ENCODE assay signal across 15 cellular contexts in genomic region chr17:49998836-49999511, GRCh38. TPM values are rescaled to one million over a fixed set of nuclear protein-coding genes. Genes with fewer than 3 reads are reported as not detected.
DNase-seq lines count a peak whose midpoint lies in the region; ATAC-seq and TF ChIP-seq lines count a peak whose summit lies in the region.
"Had no signal": no experiment of that assay in that cellular context is flagged by ENCODE, and none has a peak within 500 bp of the region (broad histone marks: within the 10 kb centered on the region; RNA-seq: fewer than 3 reads in every experiment).

No MANE protein-coding gene starts in this region.

- no peak for ATAC-seq in activated T-cell treated with anti-CD3 and anti-CD28 coated beads, Interleukin-2, amount 50 U/mL, for 72 hours (replicated peaks in 1 of 2)
- no peak for ATAC-seq in PC-3
- ATAC-seq in upper lobe of right lung, result no peak

- no peak for DNase-seq in activated T-cell treated with anti-CD3 and anti-CD28 coated beads, Interleukin-2, amount 50 U/mL, for 72 hours
- no peak for DNase-seq in activated T-cell treated with anti-CD3 and anti-CD28 coated beads, Interleukin-2, amount 50 U/mL, for 24 hours
- no peak for DNase-seq in PC-3
- peak; percentile 25 for DNase-seq in upper lobe of right lung
- DNase-seq in cortex of kidney (lab: John Stamatoyannopoulos, UW), result no peak
- no peak for DNase-seq in NCI-H1417 treated with DMSO at 0.1 percent for 48 hours (lab: John Stamatoyannopoulos, UW)
- no peak for DNase-seq in AG20443 (ENCODE audit: low spot score)

- peaks cover 4 to 5% of the 10 kb centered on the region in 2 donors for H3K36me3 Mint-ChIP-seq in activated T-cell treated with anti-CD3 and anti-CD28 coated beads, Interleukin-2, amount 50 U/mL, for 72 hours (ENCODE audit: insufficient read depth in 2 of 2)
- no peaks in the 10 kb centered on the region for H3K36me3 Mint-ChIP-seq in activated T-cell treated with anti-CD3 and anti-CD28 coated beads, Interleukin-2, amount 50 U/mL, for 24 hours (ENCODE audit: low read depth)
- H3K36me3 Mint-ChIP-seq: natural killer cell treated with Interleukin-12 subunit alpha and Interleukin-12 subunit beta and Interleukin-15 and Interleukin-18, amount 100 ng/mL, for 72 hours had no signal

- no peak overlapping the region for H3K9ac ChIP-seq in PC-3 (ENCODE audit: low read length)
- H3K9ac ChIP-seq in iPS-15b (ENCODE audit: low read depth, low read length), result no peak overlapping the region

- H3K9me3 ChIP-seq in PC-3 (ENCODE audit: low read length) (no peaks in the 10 kb centered on the region), iPS-15b (ENCODE audit: control insufficient read depth, insufficient read depth, low read length) (no peaks in the 10 kb centered on the region), upper lobe of right lung (no peaks in the 10 kb centered on the region)
- H3K9me3 ChIP-seq: SJCRH30, spleen had no signal

- POLR2A ChIA-PET in PC-3 (lab: Charles Lee; ENCODE audit: unreplicated experiment), result no interaction called here

- peaks cover 77% of the 10 kb centered on the region for H3K27me3 Mint-ChIP-seq in activated T-cell treated with anti-CD3 and anti-CD28 coated beads, Interleukin-2, amount 50 U/mL, for 72 hours (ENCODE audit: low read depth)
- peaks cover 81% of the 10 kb centered on the region for H3K27me3 Mint-ChIP-seq in activated T-cell treated with anti-CD3 and anti-CD28 coated beads, Interleukin-2, amount 50 U/mL, for 24 hours

- no peaks in the 10 kb centered on the region for H3K36me3 ChIP-seq in PC-3 (ENCODE audit: low read depth, low read length)
- no peaks in the 10 kb centered on the region for H3K36me3 ChIP-seq in iPS-15b (ENCODE audit: control insufficient read depth, insufficient read depth, low read length)
- H3K36me3 ChIP-seq in upper lobe of right lung, result no peaks in the 10 kb centered on the region
- H3K36me3 ChIP-seq: SJCRH30, spleen had no signal

- no peak overlapping the region for H3K27ac Mint-ChIP-seq in activated T-cell treated with anti-CD3 and anti-CD28 coated beads, Interleukin-2, amount 50 U/mL, for 72 hours
- H3K27ac Mint-ChIP-seq in activated T-cell treated with anti-CD3 and anti-CD28 coated beads, Interleukin-2, amount 50 U/mL, for 24 hours, result no peak overlapping the region
- H3K27ac Mint-ChIP-seq: natural killer cell treated with Interleukin-12 subunit alpha and Interleukin-12 subunit beta and Interleukin-15 and Interleukin-18, amount 100 ng/mL, for 72 hours had no signal

- peak overlapping the region; percentile 26; the same call in 1 of the 2 replicates for H3K4me3 ChIP-seq in PC-3 (ENCODE audit: low read length)
- H3K4me3 ChIP-seq in iPS-15b (ENCODE audit: low read depth, low read length), result peak overlapping the region; percentile 37
- no peak overlapping the region for H3K4me3 ChIP-seq in upper lobe of right lung
- H3K4me3 ChIP-seq: SJCRH30, spleen had no signal

- no peaks in the 10 kb centered on the region for H3K9me3 Mint-ChIP-seq in activated T-cell treated with anti-CD3 and anti-CD28 coated beads, Interleukin-2, amount 50 U/mL, for 72 hours
- H3K9me3 Mint-ChIP-seq in activated T-cell treated with anti-CD3 and anti-CD28 coated beads, Interleukin-2, amount 50 U/mL, for 24 hours, result no peaks in the 10 kb centered on the region
- H3K9me3 Mint-ChIP-seq: natural killer cell treated with Interleukin-12 subunit alpha and Interleukin-12 subunit beta and Interleukin-15 and Interleukin-18, amount 100 ng/mL, for 72 hours had no signal

- H2AFZ ChIP-seq in PC-3 (ENCODE audit: low read length), result peak overlapping the region; percentile 85

- H3K4me1 ChIP-seq in PC-3 (ENCODE audit: insufficient read depth, low read length) (peaks cover 30% of the 10 kb centered on the region), iPS-15b (ENCODE audit: control insufficient read depth, insufficient read depth, low read length) (peaks cover 7% of the 10 kb centered on the region), upper lobe of right lung (peaks cover 19% of the 10 kb centered on the region)

- H3K4me1 Mint-ChIP-seq in activated T-cell treated with anti-CD3 and anti-CD28 coated beads, Interleukin-2, amount 50 U/mL, for 72 hours (ENCODE audit: low read depth), result peaks cover 30% of the 10 kb centered on the region
- peaks cover 27% of the 10 kb centered on the region for H3K4me1 Mint-ChIP-seq in activated T-cell treated with anti-CD3 and anti-CD28 coated beads, Interleukin-2, amount 50 U/mL, for 24 hours (ENCODE audit: low read depth)

- peaks cover 32% of the 10 kb centered on the region for H3K27me3 ChIP-seq in PC-3 (ENCODE audit: low read length)
- peaks cover 74% of the 10 kb centered on the region for H3K27me3 ChIP-seq in iPS-15b (ENCODE audit: control insufficient read depth, insufficient read depth, low read length)
- H3K27me3 ChIP-seq in upper lobe of right lung, result peaks cover 59% of the 10 kb centered on the region

- TF ChIP-seq CTCF in PC-3 (conservative IDR thresholded peaks at IDR 0.05; ENCODE audit: low read depth, low read length) (no peak), upper lobe of right lung (IDR thresholded peaks at IDR 0.05) (no peak)

- H4K20me1 ChIP-seq in PC-3 (ENCODE audit: low read length), result no peaks in the 10 kb centered on the region

- no TSS peak for BruUV-seq in PC-3 (replicated peaks; lab: Mats Ljungman, UMichigan)

- no peak overlapping the region for H3K27ac ChIP-seq in PC-3 (ENCODE audit: low read length)
- H3K27ac ChIP-seq in upper lobe of right lung, result no peak overlapping the region
- H3K27ac ChIP-seq: SJCRH30, spleen had no signal

- no peaks in the 10 kb centered on the region for H3F3A ChIP-seq in PC-3 (ENCODE audit: low read length, unreplicated experiment)

- H3K4me2 ChIP-seq in PC-3 (ENCODE audit: low read length), result peak overlapping the region; percentile 65

- no peaks in the 10 kb centered on the region for H3K79me2 ChIP-seq in PC-3 (ENCODE audit: low read length)

- CTCF ChIA-PET in PC-3 (lab: Charles Lee), result interaction anchor here (0.5 to 4.1 kb wide), 10 partner anchors 11 to 442 kb away, joined by 3 to 45 read pairs (median 4); no protein-coding TSS in a partner anchor

- peak overlapping the region; percentile 15 to 45 for H3K4me3 Mint-ChIP-seq in activated T-cell treated with anti-CD3 and anti-CD28 coated beads, Interleukin-2, amount 50 U/mL, for 72 hours
- H3K4me3 Mint-ChIP-seq in activated T-cell treated with anti-CD3 and anti-CD28 coated beads, Interleukin-2, amount 50 U/mL, for 24 hours, result no peak overlapping the region
- H3K4me3 Mint-ChIP-seq: natural killer cell treated with Interleukin-12 subunit alpha and Interleukin-12 subunit beta and Interleukin-15 and Interleukin-18, amount 100 ng/mL, for 72 hours had no signal

- no peaks in the 10 kb centered on the region for H3K9me2 ChIP-seq in PC-3 (replicated peaks; ENCODE audit: low read length)

- intact Hi-C loops in PC-3 (cut with micrococcal nuclease), result loop anchor here (1.0 to 5.0 kb wide), 3 partner anchors 138 to 432 kb away; partner anchors contain the start of gene SLC35B1
- intact Hi-C loops in upper lobe of right lung (cut with DNase I), result loop anchor here (2.0 to 5.0 kb wide), 3 partner anchors 117 to 432 kb away; no protein-coding TSS in a partner anchor

RNA-seq across cellular contexts. Expression of gene DLX3, which starts 4.0 kb away (rescaled TPM):
- total RNA-seq in activated T-cell treated with anti-CD3 and anti-CD28 coated beads, Interleukin-2, amount 50 U/mL, for 72 hours, result under 1 TPM in 1 of 2 donors, not detected in 1; 0.12 TPM
- total RNA-seq in PC-3 (2014; rRNA removed) (0.18 and 0.23 TPM in 2 replicates), upper lobe of right lung (0.69 TPM)
- total RNA-seq: A673; dermis blood vessel endothelial cell; HT-29; natural killer cell treated with Interleukin-12 subunit alpha and Interleukin-12 subunit beta and Interleukin-15 and Interleukin-18, amount 100 ng/mL, for 72 hours; pulmonary artery endothelial cell; SJCRH30; spleen had no signal

RNA-seq across cellular contexts. Expression of gene DLX4, which starts 30.0 kb away (rescaled TPM):
- total RNA-seq in activated T-cell treated with anti-CD3 and anti-CD28 coated beads, Interleukin-2, amount 50 U/mL, for 72 hours, result 1 to 10 TPM; 1.9 to 3.0 TPM
- total RNA-seq in PC-3 (2014; rRNA removed) (0.35 and 0.44 TPM in 2 replicates), upper lobe of right lung (2.1 TPM)
- total RNA-seq: dermis blood vessel endothelial cell, pulmonary artery endothelial cell had no signal

RNA-seq across cellular contexts. Expression of gene ITGA3, which starts 56.9 kb away (rescaled TPM):
- total RNA-seq in activated T-cell treated with anti-CD3 and anti-CD28 coated beads, Interleukin-2, amount 50 U/mL, for 72 hours, result 10 to 100 TPM; 16.6 to 16.9 TPM
- total RNA-seq in PC-3 (2014; rRNA removed), result 598 and 763 TPM in 2 replicates
- 212 TPM for total RNA-seq in upper lobe of right lung

Comparison
In these comparisons a context has a peak if more than half of its experiments do, and no peak if none do; other contexts are left out.
1. RNA of gene ITGA3, which starts 56.9 kb away (total RNA-seq): 598 to 763 TPM in PC-3 and 212 TPM in upper lobe of right lung (single experiment); 16.6 to 16.9 TPM in activated T-cell treated with anti-CD3 and anti-CD28 coated beads, Interleukin-2, amount 50 U/mL, for 72 hours; every median in the first group is over 10 times any median in the second.